Comparison of ENCODE assay signal across 8 cellular contexts in the genomic region with DNA sequence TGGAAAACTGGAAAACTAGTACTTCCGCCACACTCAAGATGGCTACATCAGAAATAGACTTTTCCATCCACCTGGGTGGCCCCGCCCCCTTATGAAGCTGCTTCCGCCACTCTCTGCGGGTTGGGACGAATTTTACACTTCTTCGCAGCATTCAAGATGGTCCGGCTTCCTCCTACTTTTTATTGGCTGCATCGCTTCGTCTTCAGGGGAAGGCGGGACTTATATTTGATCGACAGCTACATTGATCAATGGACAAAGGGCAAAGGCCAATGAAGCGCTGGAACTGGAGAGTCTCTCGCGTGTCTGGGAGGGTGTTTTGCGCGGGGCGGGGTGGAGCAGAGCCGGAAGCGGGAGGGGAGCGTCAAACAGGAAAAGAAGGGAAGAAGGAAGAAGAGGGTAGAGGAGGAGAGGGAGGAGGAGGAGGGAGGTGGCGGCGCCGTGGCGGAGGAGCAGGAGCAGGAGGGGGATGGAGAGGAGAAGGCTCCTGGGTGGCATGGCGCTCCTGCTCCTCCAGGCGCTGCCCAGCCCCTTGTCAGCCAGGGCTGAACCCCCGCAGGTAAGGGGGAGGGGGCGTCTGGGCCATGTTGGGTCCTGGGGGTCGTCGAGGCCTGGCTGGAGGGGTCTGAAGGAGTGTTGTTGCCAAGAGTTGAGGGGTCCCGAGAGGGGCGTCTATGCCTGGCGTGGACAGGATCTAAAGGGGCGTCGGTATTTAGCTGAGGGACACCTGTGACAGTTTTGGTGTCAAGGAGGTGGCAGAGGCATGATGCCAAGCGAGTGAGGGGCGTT. TPM values are rescaled to one million over a fixed set of nuclear protein-coding genes. Genes with fewer than 3 reads are reported as not detected.
DNase-seq lines count a peak whose midpoint lies in the region; ATAC-seq, FAIRE-seq and TF ChIP-seq lines count a peak whose summit lies in the region.

A gene (plus strand): TSS at position 361 of the 786 bp plus-strand sequence. CDS start 106 bp downstream, at position 467.

- peak within 1 kb of the TSS; percentile 82 for H3K4me3 ChIP-seq in BE2C (ENCODE audit: low read depth, low read length)

- no peaks in the 10 kb centered on the region for H3K4me1 ChIP-seq in BE2C

- H3K36me3 ChIP-seq in BE2C: no peaks in the 10 kb centered on the region

- peak within 1 kb of the TSS; percentile 83 for H3K27ac ChIP-seq in cingulate gyrus (ENCODE audit: low read depth, low read length)

- peak; percentile 99 for FAIRE-seq in GM19239 (lab: Jason Lieb, UNC)

- ATAC-seq in HG03457 (IDR thresholded peaks at IDR 0.05; ENCODE audit: unreplicated experiment): peak; percentile 95

- TF ChIP-seq CTCF in BE2C (IDR thresholded peaks at IDR 0.05; ENCODE audit: low read depth, low read length): no peak

- no peaks in the 10 kb centered on the region for H3K9me3 ChIP-seq in BE2C

- DNase-seq in BE2C: peak; percentile 94
- DNase-seq in GM19239 (ENCODE audit: insufficient read length, low spot score): peak; percentile 91
- DNase-seq in NCI-H524 treated with DMSO at 0.1 percent for 48 hours (lab: John Stamatoyannopoulos, UW): peak; percentile 69
- peak; percentile 92 to 96 for DNase-seq in activated CD4-positive, alpha-beta T cell treated with anti-CD3 and anti-CD28 coated beads for 4 hours
- peak; percentile 100 for DNase-seq in kidney glomerular epithelial cell (lab: John Stamatoyannopoulos, UW)
- peak; percentile 87 to 88 for DNase-seq in stimulated activated CD4-positive, alpha-beta T cell treated with anti-CD3 and anti-CD28 coated beads, Interleukin-1b, Interleukin-23, amount 100 ng/mL, for 1 hour (ENCODE audit: low read depth in 2 of 2)

- no peaks in the 10 kb centered on the region for H3K27me3 ChIP-seq in BE2C

RNA-seq across cellular contexts. Expression of the gene that starts here (rescaled TPM):
- polyA plus RNA-seq in BE2C (2012; ENCODE audit: insufficient read depth, insufficient read length, low read depth): 13.1 TPM

Comparison
In these comparisons a context has a peak if more than half of its experiments do, and no peak if none do; other contexts are left out.
1. Peak in every context shown above with its lines: DNase-seq, ATAC-seq, H3K4me3 ChIP-seq and H3K27ac ChIP-seq.